In the genomic region with DNA sequence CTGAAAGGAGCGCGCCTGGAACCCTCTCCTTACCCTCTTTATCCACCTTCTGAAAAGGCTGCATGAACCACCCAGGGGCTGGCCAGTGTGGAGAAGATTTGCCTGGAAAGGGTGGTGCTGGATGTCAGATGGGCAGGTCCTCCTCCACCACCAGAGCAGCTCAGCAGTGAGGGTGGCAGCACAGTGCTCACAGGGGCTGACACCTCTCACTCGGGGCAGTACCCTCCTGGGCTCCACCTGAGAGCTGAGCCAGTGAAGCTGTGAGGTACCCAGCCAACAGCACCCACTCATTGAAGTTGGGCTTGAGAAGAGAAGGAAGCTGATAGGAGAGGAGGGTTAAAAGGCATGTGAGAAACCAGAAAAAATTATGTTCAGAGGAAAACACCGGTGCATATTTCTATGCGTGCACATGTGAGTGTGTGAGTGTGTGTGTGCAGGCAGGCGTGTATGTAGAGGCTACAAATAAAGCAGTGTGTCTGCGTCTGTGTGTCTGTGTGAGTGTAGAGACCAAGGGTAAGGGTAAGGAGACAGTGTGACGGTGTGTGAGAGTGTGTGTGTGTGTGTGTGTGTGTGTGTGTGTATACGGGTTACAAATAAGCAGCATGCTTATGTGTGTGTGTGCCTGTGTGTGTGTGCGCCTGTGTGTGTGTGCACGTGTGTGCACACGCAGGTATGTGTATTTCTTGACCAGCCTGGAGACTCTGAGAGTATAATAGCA, we compare ENCODE assay signal across 1 cellular context.
TF ChIP-seq lines count a peak whose summit lies in the region.

No MANE protein-coding gene starts in this region.

TF ChIP-seq in IMR-90, 13 proteins besides CTCF, POLR2A, EP300 and RAD21 (continued from another document):
- TF ChIP-seq FOS (IDR thresholded peaks at IDR 0.05; ENCODE audit: low read depth, low read length) (no peak), MAZ (IDR thresholded peaks at IDR 0.05; ENCODE audit: borderline replicate concordance, low read depth, low read length) (no peak), RFX5 (IDR thresholded peaks at IDR 0.05; ENCODE audit: low read depth, low read length) (no peak), SMC3 (IDR thresholded peaks at IDR 0.05; ENCODE audit: low read depth, low read length) (no peak), MXI1 (IDR thresholded peaks at IDR 0.05; ENCODE audit: borderline replicate concordance, low read depth, low read length) (no peak)
